In the genomic region with DNA sequence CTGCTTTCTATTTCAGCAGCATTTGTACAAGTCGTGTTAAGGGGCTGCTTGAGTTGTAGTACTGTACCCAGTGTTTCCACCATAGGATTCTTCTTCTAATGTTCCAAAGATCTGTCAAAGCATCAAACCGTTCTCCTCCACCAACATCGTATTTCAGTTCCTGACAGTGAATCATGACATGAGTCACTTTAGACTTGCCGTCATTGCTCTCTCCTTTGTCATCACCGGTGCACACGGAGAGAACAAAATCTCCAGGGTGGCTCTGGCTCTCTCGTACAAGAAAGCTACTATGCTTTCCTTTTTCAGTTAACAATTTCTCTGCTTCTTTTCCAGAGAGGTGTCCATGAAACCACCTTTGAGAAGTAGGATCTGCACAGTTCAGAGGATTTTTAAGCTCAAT, we compare ENCODE assay signal across 18 cellular contexts.
A peak's percentile ranks its signal among the peaks of the same experiment; 100 is the strongest.
DNase-seq lines count a peak whose midpoint lies in the region; ATAC-seq, FAIRE-seq and TF ChIP-seq lines count a peak whose summit lies in the region.
"Had no signal": no experiment of that assay in that cellular context is flagged by ENCODE, and none has a peak within 500 bp of the region (broad histone marks: within the 10 kb centered on the region; RNA-seq: fewer than 3 reads in every experiment).

No MANE protein-coding gene starts in this region.

- peak overlapping the region; percentile 25 for H3K4me2 ChIP-seq in osteoblast (ENCODE audit: insufficient read depth, low read length)

- peak; percentile 17 for DNase-seq in H54 (ENCODE audit: insufficient read length, low spot score)
- peak; percentile 36 for DNase-seq in RWPE1 (ENCODE audit: low spot score)
- no peak for DNase-seq in chondrocyte (ENCODE audit: low spot score)
- DNase-seq in osteoblast (ENCODE audit: insufficient read length, low spot score, missing footprints), result peak; percentile 60
- DNase-seq in iPS-NIHi7 (ENCODE audit: extremely low spot score), result no peak
- no peak for DNase-seq in cerebellum (ENCODE audit: low spot score)
- no peak for DNase-seq in T-cell
- DNase-seq: adrenal gland; GOT3; Karpas-422; naive thymus-derived CD8-positive, alpha-beta T cell; NCI-H2171 treated with DMSO at 0.1 percent for 48 hours; small intestine; T-helper 17 cell had no signal

- ATAC-seq in HG03565 (IDR thresholded peaks at IDR 0.05; ENCODE audit: unreplicated experiment) (no peak), T-cell (replicated peaks in 1 of 4) (no peak)
- ATAC-seq: naive thymus-derived CD8-positive, alpha-beta T cell; T-helper 17 cell had no signal

- H3K27ac Mint-ChIP-seq in chondrocyte (ENCODE audit: unreplicated experiment), result peak overlapping the region; percentile 2
- no peak overlapping the region for H3K27ac Mint-ChIP-seq in T-cell
- H3K27ac Mint-ChIP-seq: naive thymus-derived CD8-positive, alpha-beta T cell; T-helper 17 cell had no signal

- H3K4me1 ChIP-seq in osteoblast (ENCODE audit: insufficient read depth, low read length), result peaks cover 7% of the 10 kb centered on the region
- H3K4me1 ChIP-seq: adrenal gland had no signal

- POLR2A ChIA-PET in RWPE1 (lab: Yijun Ruan, JAX; ENCODE audit: low non-redundant PET), result no interaction called here
- POLR2A ChIA-PET in T-cell (lab: Charles Lee), result no interaction called here

- H3K4me1 Mint-ChIP-seq in chondrocyte (ENCODE audit: low read depth) (peaks cover 6% of the 10 kb centered on the region), T-cell (no peaks in the 10 kb centered on the region)
- H3K4me1 Mint-ChIP-seq: T-helper 17 cell had no signal

- no peak overlapping the region for H3K4me3 Mint-ChIP-seq in chondrocyte (ENCODE audit: unreplicated experiment)
- no peak overlapping the region for H3K4me3 Mint-ChIP-seq in T-cell
- H3K4me3 Mint-ChIP-seq: naive thymus-derived CD8-positive, alpha-beta T cell; T-helper 17 cell had no signal

- H3K27ac ChIP-seq in RWPE1 (no peak overlapping the region), osteoblast (ENCODE audit: low read depth, low read length) (peak overlapping the region; percentile 66)
- H3K27ac ChIP-seq: adrenal gland, coronary artery, thoracic aorta had no signal

- no peaks in the 10 kb centered on the region for H3K36me3 ChIP-seq in osteoblast (ENCODE audit: insufficient read depth, low read length)
- H3K36me3 ChIP-seq: adrenal gland, thoracic aorta had no signal

- peak overlapping the region; percentile 86 for H2AFZ ChIP-seq in osteoblast (ENCODE audit: low read length)

- no peak overlapping the region for H3K4me3 ChIP-seq in osteoblast (ENCODE audit: insufficient read depth, low read length)
- H3K4me3 ChIP-seq: adrenal gland, coronary artery, thoracic aorta had no signal

- H3K27me3 ChIP-seq in osteoblast (ENCODE audit: insufficient read depth, low read length), result no peaks in the 10 kb centered on the region
- H3K27me3 ChIP-seq: adrenal gland had no signal

- H3K27me3 Mint-ChIP-seq in chondrocyte (ENCODE audit: low read depth) (no peaks in the 10 kb centered on the region), T-cell (peaks cover 1 to 12% of the 10 kb centered on the region in 2 donors)
- H3K27me3 Mint-ChIP-seq: T-helper 17 cell had no signal

- no peaks in the 10 kb centered on the region for H4K20me1 ChIP-seq in osteoblast (ENCODE audit: insufficient read depth, low read length)

- FAIRE-seq in H54 (lab: Jason Lieb, UNC), result peak; percentile 72
- FAIRE-seq: D721Med, small intestine had no signal

- H3K9me3 Mint-ChIP-seq in chondrocyte (ENCODE audit: low read depth) (peaks cover 12% of the 10 kb centered on the region), T-cell (no peaks in the 10 kb centered on the region)

- CTCF ChIA-PET in RWPE1 (lab: Yijun Ruan, JAX) (interaction anchor here (0.7 kb wide), 1 partner anchor 899 kb away, joined by 3 read pairs; no protein-coding TSS in a partner anchor), T-cell (lab: Charles Lee) (no interaction called here)

- TF ChIP-seq CTCF in RWPE1 (conservative IDR thresholded peaks at IDR 0.05; ENCODE audit: low read depth) (no peak), chondrocyte (IDR thresholded peaks at IDR 0.05) (no peak), osteoblast (IDR thresholded peaks at IDR 0.05; ENCODE audit: extremely low read depth, low read depth, low read length) (no peak)

- no peak for TF ChIP-seq POLR2A in H54 (IDR thresholded peaks at IDR 0.05; ENCODE audit: low read depth, low read length)

- H3K36me3 Mint-ChIP-seq in chondrocyte (ENCODE audit: low read depth) (peaks cover 4% of the 10 kb centered on the region), T-cell (no peaks in the 10 kb centered on the region)
- H3K36me3 Mint-ChIP-seq: naive thymus-derived CD8-positive, alpha-beta T cell had no signal

- no peaks in the 10 kb centered on the region for H3K9me3 ChIP-seq in osteoblast (ENCODE audit: low read depth, low read length)
- H3K9me3 ChIP-seq: adrenal gland, thoracic aorta had no signal

- no peaks in the 10 kb centered on the region for H3K79me2 ChIP-seq in osteoblast (ENCODE audit: insufficient read depth, low read length)

Comparison
In these comparisons a context has a peak if more than half of its experiments do, and no peak if none do; other contexts are left out.
1. DNase-seq: peak in H54 (single experiment), RWPE1 (single experiment) and osteoblast (single experiment); none in chondrocyte (single experiment), iPS-NIHi7 (single experiment), cerebellum (single experiment) and T-cell (0 of 34).